In genomic region chrX:47316276-47317025, GRCh38 we compare ENCODE assay signal across 11 cellular contexts. TPM values are rescaled to one million over a fixed set of nuclear protein-coding genes. Genes with fewer than 3 reads are reported as not detected.
DNase-seq lines count a peak whose midpoint lies in the region; ATAC-seq and TF ChIP-seq lines count a peak whose summit lies in the region.
"Had no signal": no experiment of that assay in that cellular context is flagged by ENCODE, and none has a peak within 500 bp of the region (broad histone marks: within the 10 kb centered on the region; RNA-seq: fewer than 3 reads in every experiment).

No MANE protein-coding gene starts in this region.

- no peak overlapping the region for H3K4me3 ChIP-seq in cardiac muscle cell
- no peak overlapping the region for H3K4me3 ChIP-seq in adipocyte (ENCODE audit: low read length)
- H3K4me3 ChIP-seq in hepatocyte = no peak overlapping the region
- H3K4me3 ChIP-seq in spleen = no peak overlapping the region

- intact Hi-C loops in left cardiac atrium (cut with DNase I) (no loop called here), spleen (cut with DNase I; ENCODE audit: low total_unique reads) (no loop called here)

- no peak overlapping the region for H3K27ac ChIP-seq in cardiac muscle cell
- H3K27ac ChIP-seq in hepatocyte = no peak overlapping the region
- H3K27ac ChIP-seq in spleen = no peak overlapping the region

- no peak for ATAC-seq in left cardiac atrium
- ATAC-seq: activated T-cell treated with anti-CD3 and anti-CD28 coated beads, Interleukin-2, amount 50 U/mL, for 4 hours had no signal

- H3K79me2 ChIP-seq in hepatocyte = no peaks in the 10 kb centered on the region

- DNase-seq in cardiac muscle cell (ENCODE audit: low read depth in 1 of 2, low spot score in 1 of 2) = peak; percentile 10 to 25
- no peak for DNase-seq in left cardiac atrium
- peak; percentile 2 for DNase-seq in adipocyte (ENCODE audit: low read depth)
- no peak for DNase-seq in hepatocyte (ENCODE audit: low spot score)
- peak; percentile 30 for DNase-seq in spleen
- DNase-seq in NCI-H226 = no peak
- no peak for DNase-seq in activated CD4-positive, CD25-positive, alpha-beta regulatory T cell treated with anti-CD3 and anti-CD28 coated beads, Interleukin-2, amount 50 U/mL, for 72 hours
- no peak for DNase-seq in activated effector memory CD4-positive, alpha-beta T cell treated with Interleukin-2 at 50 U/mL for 16 hours
- DNase-seq: activated T-cell treated with anti-CD3 and anti-CD28 coated beads, Interleukin-2, amount 50 U/mL, for 4 hours; foreskin melanocyte; NCI-H2081 had no signal

- no peaks in the 10 kb centered on the region for H3K9me2 ChIP-seq in hepatocyte (replicated peaks; ENCODE audit: insufficient read depth)

- H3K9me3 ChIP-seq in cardiac muscle cell (ENCODE audit: low read depth) (no peaks in the 10 kb centered on the region), adipocyte (ENCODE audit: control insufficient read depth, low read length) (no peaks in the 10 kb centered on the region), hepatocyte (ENCODE audit: low read depth) (no peaks in the 10 kb centered on the region), spleen (no peaks in the 10 kb centered on the region)

- no peak overlapping the region for H3K9ac ChIP-seq in adipocyte (ENCODE audit: low read length)

- H4K20me1 ChIP-seq in hepatocyte (ENCODE audit: insufficient read depth, poor library complexity, severe bottlenecking) = no peaks in the 10 kb centered on the region

- no peak for TF ChIP-seq POLR2A in spleen (IDR thresholded peaks at IDR 0.05)

- TF ChIP-seq CTCF in cardiac muscle cell (IDR thresholded peaks at IDR 0.05; ENCODE audit: low read depth, low read length) = no peak
- TF ChIP-seq CTCF in hepatocyte (IDR thresholded peaks at IDR 0.05; ENCODE audit: poor library complexity) = no peak
- TF ChIP-seq CTCF in spleen (IDR thresholded peaks at IDR 0.05 in 8 of 11, conservative IDR thresholded peaks at IDR 0.05 in 3 of 11) = no peak

- no peaks in the 10 kb centered on the region for H3K36me3 ChIP-seq in cardiac muscle cell
- no peaks in the 10 kb centered on the region for H3K36me3 ChIP-seq in adipocyte (ENCODE audit: control insufficient read depth, insufficient read depth, low read length, severe bottlenecking)
- H3K36me3 ChIP-seq in hepatocyte (replicated peaks; ENCODE audit: insufficient read depth, low read depth) = no peaks in the 10 kb centered on the region
- no peaks in the 10 kb centered on the region for H3K36me3 ChIP-seq in spleen

- H3K4me1 ChIP-seq in cardiac muscle cell (ENCODE audit: low read depth) (no peaks in the 10 kb centered on the region), adipocyte (ENCODE audit: control insufficient read depth, insufficient read depth, low read length) (no peaks in the 10 kb centered on the region), hepatocyte (ENCODE audit: insufficient read depth) (no peaks in the 10 kb centered on the region), spleen (no peaks in the 10 kb centered on the region)

- no peaks in the 10 kb centered on the region for H3K27me3 ChIP-seq in cardiac muscle cell
- peaks cover 10% of the 10 kb centered on the region for H3K27me3 ChIP-seq in adipocyte (replicated peaks; ENCODE audit: control insufficient read depth, insufficient read depth, low read length)
- H3K27me3 ChIP-seq in hepatocyte = no peaks in the 10 kb centered on the region
- no peaks in the 10 kb centered on the region for H3K27me3 ChIP-seq in spleen (replicated peaks in 1 of 7)

- H2AFZ ChIP-seq in hepatocyte = peak overlapping the region; percentile 3

- peak overlapping the region; percentile 61 for H3K4me2 ChIP-seq in hepatocyte

- WGBS in hepatocyte (ENCODE audit: low lambda C conversion rate, missing lambda C conversion rate) = 53% methylated on average over 14 of the region's 14 CpGs
- 46 to 63% (median 59%) methylated on average over 11 to 14 of the region's 14 CpGs for WGBS in spleen, 5 donors

RNA-seq across cellular contexts. Expression of gene ZNF157, which starts 53.9 kb away (rescaled TPM):
- total RNA-seq in cardiac muscle cell (0.12 and 0.49 TPM in 2 replicates), left cardiac atrium (under 1 TPM in 1 of 2 donors, not detected in 1; 0.13 TPM), hepatocyte (0.08 and 0.33 TPM in 2 replicates), spleen (1 to 10 TPM in 1 of 7 donors, under 1 TPM in 6; 0.40 to 1.6 (median 0.49) TPM)
- polyA plus RNA-seq in cardiac muscle cell (1.00 TPM in 1 of 2 replicates, not detected in the other), hepatocyte (not detected in 2 replicates), spleen (under 1 TPM; 0.16 to 0.33 (median 0.20) TPM)

Comparison
In these comparisons a context has a peak if more than half of its experiments do, and no peak if none do; other contexts are left out.
1. DNase-seq: peak in cardiac muscle cell (2 of 2), adipocyte (single experiment) and spleen (single experiment); none in left cardiac atrium (single experiment), hepatocyte (single experiment), NCI-H226 (single experiment), activated CD4-positive, CD25-positive, alpha-beta regulatory T cell treated with anti-CD3 and anti-CD28 coated beads, Interleukin-2, amount 50 U/mL, for 72 hours (single experiment) and activated effector memory CD4-positive, alpha-beta T cell treated with Interleukin-2 at 50 U/mL for 16 hours (single experiment).